8 cellular contexts compared by ENCODE assay signal in genomic region chr16:84143784-84144199, GRCh38. TPM values are rescaled to one million over a fixed set of nuclear protein-coding genes. Genes with fewer than 3 reads are reported as not detected.
DNase-seq lines count a peak whose midpoint lies in the region; ATAC-seq and TF ChIP-seq lines count a peak whose summit lies in the region.

No MANE protein-coding gene starts in this region.

- H3K36me3 ChIP-seq in H7 (replicated peaks; ENCODE audit: control insufficient read depth, insufficient read depth, low read length) (no peaks in the 10 kb centered on the region), SU-DHL-6 (ENCODE audit: low read length) (no peaks in the 10 kb centered on the region), gastrocnemius medialis (no peaks in the 10 kb centered on the region)

- peaks cover 1% of the 10 kb centered on the region; the same call in 1 of the 2 replicates for H3K27me3 ChIP-seq in H7 (ENCODE audit: control insufficient read depth, insufficient read depth, low read length)
- H3K27me3 ChIP-seq in SU-DHL-6 (ENCODE audit: low read length): no peaks in the 10 kb centered on the region
- H3K27me3 ChIP-seq in gastrocnemius medialis: no peaks in the 10 kb centered on the region

- no peak overlapping the region for H2AFZ ChIP-seq in SU-DHL-6 (ENCODE audit: low read depth, low read length, severe bottlenecking)

- H3K9me2 ChIP-seq in SU-DHL-6 (replicated peaks; ENCODE audit: insufficient read depth, low read length): no peaks in the 10 kb centered on the region

- H3K4me2 ChIP-seq in SU-DHL-6 (ENCODE audit: low read depth, low read length, poor library complexity, severe bottlenecking): peak overlapping the region; percentile 85

- H3K4me1 ChIP-seq in gastrocnemius medialis: peaks cover 16 to 29% of the 10 kb centered on the region in 2 donors

- H3K79me2 ChIP-seq in SU-DHL-6 (ENCODE audit: insufficient read depth, low read length): peaks cover 22% of the 10 kb centered on the region; the same call in 1 of the 2 replicates

- peak overlapping the region; percentile 82 for H3K4me3 ChIP-seq in H7 (ENCODE audit: insufficient read depth, low read depth, low read length)
- H3K4me3 ChIP-seq in SU-DHL-6 (ENCODE audit: insufficient read depth, low read length, poor library complexity, severe bottlenecking): peak overlapping the region; percentile 69
- peak overlapping the region; percentile 81 for H3K4me3 ChIP-seq in fibroblast of mammary gland (ENCODE audit: control insufficient read depth, low read depth, low read length)
- H3K4me3 ChIP-seq in gastrocnemius medialis: peak overlapping the region; percentile 66 to 92 (median 80)

- H3K9me3 ChIP-seq in SU-DHL-6 (ENCODE audit: insufficient read depth, low read length) (no peaks in the 10 kb centered on the region), gastrocnemius medialis (no peaks in the 10 kb centered on the region)

- H4K20me1 ChIP-seq in SU-DHL-6 (ENCODE audit: low read depth, low read length): no peaks in the 10 kb centered on the region

- DNase-seq in H7 (peak; percentile 51), fibroblast of mammary gland (ENCODE audit: low read depth) (peak; percentile 7), gastrocnemius medialis (no peak), cerebellar nuclear complex (lab: John Stamatoyannopoulos, UW) (no peak), NCI-H446 (lab: John Stamatoyannopoulos, UW) (no peak), NCI-H2107 treated with DMSO at 0.1 percent for 48 hours (lab: John Stamatoyannopoulos, UW; ENCODE audit: unreplicated experiment) (no peak)

- peaks cover 5% of the 10 kb centered on the region; the same call in 1 of the 2 replicates for H3F3A ChIP-seq in SU-DHL-6 (ENCODE audit: insufficient read depth)

- H3K27ac ChIP-seq in SU-DHL-6 (ENCODE audit: low read depth, low read length) (no peak overlapping the region), gastrocnemius medialis (peak overlapping the region in 3 of 4 donors; percentile 82 to 89 (median 88))

- no peak for ATAC-seq in gastrocnemius medialis
- ATAC-seq in GM18858 (IDR thresholded peaks at IDR 0.05; ENCODE audit: unreplicated experiment): no peak

- TF ChIP-seq CTCF in SU-DHL-6 (IDR thresholded peaks at IDR 0.05; ENCODE audit: insufficient read depth, low read length, poor library complexity, severe bottlenecking) (no peak), fibroblast of mammary gland (conservative IDR thresholded peaks at IDR 0.05; ENCODE audit: control insufficient read depth, insufficient read depth, low read depth, low read length) (no peak), gastrocnemius medialis (IDR thresholded peaks at IDR 0.05 in 4 of 5, conservative IDR thresholded peaks at IDR 0.05 in 1 of 5) (no peak)

- intact Hi-C loops in gastrocnemius medialis (cut with DNase I; ENCODE audit: low total_unique reads): loop anchor here (5.0 kb wide), 1 partner anchor 36 kb away; no protein-coding TSS in a partner anchor

- in situ Hi-C loops in gastrocnemius medialis (cut with MboI; ENCODE audit: low sequenced_read_pairs in 4 of 4): no loop called here

- TF ChIP-seq POLR2A in gastrocnemius medialis (IDR thresholded peaks at IDR 0.05): no peak

- peak overlapping the region; percentile 80 for H3K9ac ChIP-seq in SU-DHL-6 (ENCODE audit: low read length)

RNA-seq across cellular contexts. Expression of gene HSDL1, which starts 1.2 kb away (rescaled TPM):
- total RNA-seq in H7 (2014; rRNA removed; shearing (Covaris generic)): 44.5 and 53.5 TPM in 2 replicates
- total RNA-seq in gastrocnemius medialis: 10 to 100 TPM; 20.2 to 26.8 (median 22.6) TPM

RNA-seq across cellular contexts. Expression of gene DNAAF1, which starts 1.3 kb away (rescaled TPM):
- total RNA-seq in H7 (2014; rRNA removed; shearing (Covaris generic)): 0.07 TPM in 1 of 2 replicates, not detected in the other
- total RNA-seq in gastrocnemius medialis: not detected

RNA-seq across cellular contexts. Expression of gene MBTPS1, which starts 27.1 kb away (rescaled TPM):
- total RNA-seq in H7 (2014; rRNA removed; shearing (Covaris generic)): 32.3 and 34.4 TPM in 2 replicates
- 10 to 100 TPM; 28.8 to 44.3 (median 38.5) TPM for total RNA-seq in gastrocnemius medialis

RNA-seq across cellular contexts. Expression of gene TAF1C, which starts 43.1 kb away (rescaled TPM):
- 38.8 and 51.9 TPM in 2 replicates for total RNA-seq in H7 (2014; rRNA removed; shearing (Covaris generic))
- total RNA-seq in gastrocnemius medialis: 10 to 100 TPM in 3 of 4 donors, 1 to 10 TPM in 1; 6.8 to 35.5 (median 12.3) TPM

RNA-seq across cellular contexts. Expression of gene ADAD2, which starts 47.2 kb away (rescaled TPM):
- total RNA-seq in H7 (2014; rRNA removed; shearing (Covaris generic)): 0.78 TPM in 1 of 2 replicates, not detected in the other
- total RNA-seq in gastrocnemius medialis: not detected

Comparison
In these comparisons a context has a peak if more than half of its experiments do, and no peak if none do; other contexts are left out.
1. DNase-seq: peak in H7 (single experiment) and fibroblast of mammary gland (single experiment); none in gastrocnemius medialis (0 of 2), cerebellar nuclear complex (0 of 2), NCI-H446 (0 of 2) and NCI-H2107 treated with DMSO at 0.1 percent for 48 hours (single experiment).
2. Peak in every context shown above with its lines, with median percentiles within 50 percentile points of each other: H3K4me3 ChIP-seq.